8 cellular contexts compared by ENCODE assay signal in genomic region chr5:134411228-134411545, GRCh38. TPM values are rescaled to one million over a fixed set of nuclear protein-coding genes. Genes with fewer than 3 reads are reported as not detected.
DNase-seq lines count a peak whose midpoint lies in the region; ATAC-seq, FAIRE-seq and TF ChIP-seq lines count a peak whose summit lies in the region.

No MANE protein-coding gene starts in this region.

- H3K27me3 Mint-ChIP-seq in activated CD4-positive, alpha-beta T cell treated with anti-CD3 and anti-CD28 coated beads, Interleukin-2, amount 10 ng/mL, durations not matched to agents 7 days and 5 days = no peaks in the 10 kb centered on the region
- no peaks in the 10 kb centered on the region for H3K27me3 Mint-ChIP-seq in activated naive CD8-positive, alpha-beta T cell treated with anti-CD3 and anti-CD28 coated beads, Interleukin-2, amount 50 U/mL, for 24 hours

- no peak for TF ChIP-seq EP300 in HepG2 (IDR thresholded peaks at IDR 0.05; ENCODE audit: low read depth in 2 of 2, low read length in 2 of 2)
- no peak for TF ChIP-seq EP300 in HepG2 (CRISPR knock-in tag; IDR thresholded peaks at IDR 0.05; ENCODE audit: borderline replicate concordance)

- intact Hi-C loops in HepG2 (cut with micrococcal nuclease; ENCODE audit: unreplicated experiment) = loop anchor here (5.0 kb wide), 2 partner anchors 39 to 166 kb away; partner anchors contain the start of gene UBE2B

- H3K9me3 ChIP-seq in HepG2 (ENCODE audit: low read length) (no peaks in the 10 kb centered on the region), thoracic aorta (no peaks in the 10 kb centered on the region)

- 2% methylated on average over 8 of the region's 9 CpGs for WGBS in HepG2 (ENCODE audit: low lambda C conversion rate)

- no peaks in the 10 kb centered on the region for H3K36me3 Mint-ChIP-seq in activated CD4-positive, alpha-beta T cell treated with anti-CD3 and anti-CD28 coated beads, Interleukin-2, amount 10 ng/mL, durations not matched to agents 7 days and 5 days (ENCODE audit: low read depth)
- H3K36me3 Mint-ChIP-seq in activated naive CD8-positive, alpha-beta T cell treated with anti-CD3 and anti-CD28 coated beads, Interleukin-2, amount 50 U/mL, for 24 hours (ENCODE audit: low read depth) = peaks cover 5% of the 10 kb centered on the region

- no peaks in the 10 kb centered on the region for H3K9me3 Mint-ChIP-seq in activated CD4-positive, alpha-beta T cell treated with anti-CD3 and anti-CD28 coated beads, Interleukin-2, amount 10 ng/mL, durations not matched to agents 7 days and 5 days
- H3K9me3 Mint-ChIP-seq in activated naive CD8-positive, alpha-beta T cell treated with anti-CD3 and anti-CD28 coated beads, Interleukin-2, amount 50 U/mL, for 24 hours = no peaks in the 10 kb centered on the region

- in situ Hi-C loops in HepG2 (cut with HindIII; ENCODE audit: extremely low pct_ligation_motif_present, low pct_unique_long_range_greater_than_20kb) = loop anchor here (5.0 kb wide), 1 partner anchor 101 kb away; no protein-coding TSS in a partner anchor

- ATAC-seq in activated naive CD8-positive, alpha-beta T cell treated with anti-CD3 and anti-CD28 coated beads, Interleukin-2, amount 50 U/mL, for 24 hours = no peak
- ATAC-seq in HepG2 = no peak
- no peak for ATAC-seq in thoracic aorta (ENCODE audit: insufficient number of reproducible peaks, low FRiP score, low read depth)
- no peak for ATAC-seq in GM21717 (IDR thresholded peaks at IDR 0.05; ENCODE audit: unreplicated experiment)

- H3K9ac ChIP-seq in HepG2 (ENCODE audit: insufficient read depth, low read depth, low read length) = peak overlapping the region; percentile 78

- peak overlapping the region; percentile 95 for H3K4me3 Mint-ChIP-seq in activated CD4-positive, alpha-beta T cell treated with anti-CD3 and anti-CD28 coated beads, Interleukin-2, amount 10 ng/mL, durations not matched to agents 7 days and 5 days
- peak overlapping the region; percentile 95 for H3K4me3 Mint-ChIP-seq in activated naive CD8-positive, alpha-beta T cell treated with anti-CD3 and anti-CD28 coated beads, Interleukin-2, amount 50 U/mL, for 24 hours

- DNase-seq in activated CD4-positive, alpha-beta T cell treated with anti-CD3 and anti-CD28 coated beads, Interleukin-2, amount 10 ng/mL, durations not matched to agents 7 days and 5 days = no peak
- DNase-seq in activated CD4-positive, alpha-beta T cell treated with anti-CD3 and anti-CD28 coated beads, Interleukin-2, amount 50 U/mL, for 1 hour = no peak
- no peak for DNase-seq in activated naive CD8-positive, alpha-beta T cell treated with anti-CD3 and anti-CD28 coated beads, Interleukin-2, amount 50 U/mL, for 24 hours
- DNase-seq in HepG2 (ENCODE audit: low spot score) = no peak
- no peak for DNase-seq in thoracic aorta (ENCODE audit: low spot score)
- DNase-seq in anterior cingulate cortex (lab: John Stamatoyannopoulos, UW) = no peak
- no peak for DNase-seq in NCI-H1092 (lab: John Stamatoyannopoulos, UW)

- H3K27me3 ChIP-seq in HepG2 (ENCODE audit: control insufficient read depth in 1 of 2, insufficient read depth in 2 of 2, low read length in 2 of 2) = no peaks in the 10 kb centered on the region; a peak in 1 of 5 replicates
- H3K27me3 ChIP-seq in thoracic aorta (replicated peaks; ENCODE audit: insufficient read depth) = no peaks in the 10 kb centered on the region

- FAIRE-seq in HepG2 (lab: Jason Lieb, UNC) = no peak

- TF ChIP-seq CTCF in HepG2 (CRISPR knock-in tag; IDR thresholded peaks at IDR 0.05) = no peak
- no peak for TF ChIP-seq CTCF in thoracic aorta (IDR thresholded peaks at IDR 0.05)

- peaks cover 26% of the 10 kb centered on the region for H3K79me2 ChIP-seq in HepG2 (ENCODE audit: insufficient read depth, low read length)

- POLR2A ChIA-PET in activated CD4-positive, alpha-beta T cell treated with anti-CD3 and anti-CD28 coated beads, Interleukin-2, amount 10 ng/mL, durations not matched to agents 7 days and 5 days (lab: Charles Lee) = interaction anchor here (0.6 to 1.4 kb wide), 5 partner anchors 70 to 797 kb away, joined by 3 to 4 read pairs (median 3); no protein-coding TSS in a partner anchor
- POLR2A ChIA-PET in HepG2 (lab: Yijun Ruan, JAX) = interaction anchor here (0.9 to 8.7 kb wide), 11 partner anchors 15 to 186 kb away, joined by 3 to 127 read pairs (median 5); partner anchors contain the start of genes JADE2 and PPP2CA

- TSS peak; percentile 69 for BruUV-seq in HepG2 (replicated peaks; lab: Mats Ljungman, UMichigan)

- H3K27ac ChIP-seq in HepG2 (ENCODE audit: extremely low read length, insufficient read depth, low read length) = peak overlapping the region; percentile 96
- H3K27ac ChIP-seq in thoracic aorta = peak overlapping the region in 1 of 2 donors; percentile 67

- peaks cover 0 to 1% of the 10 kb centered on the region in 2 experiments; a peak in 3 of 5 replicates for H3K36me3 ChIP-seq in HepG2 (replicated peaks in 1 of 2; ENCODE audit: control insufficient read depth in 1 of 2, insufficient read depth in 2 of 2, low read length in 2 of 2)
- peaks cover 6% of the 10 kb centered on the region for H3K36me3 ChIP-seq in thoracic aorta

- H3K4me1 Mint-ChIP-seq in activated CD4-positive, alpha-beta T cell treated with anti-CD3 and anti-CD28 coated beads, Interleukin-2, amount 10 ng/mL, durations not matched to agents 7 days and 5 days = peaks cover 41% of the 10 kb centered on the region
- peaks cover 44% of the 10 kb centered on the region for H3K4me1 Mint-ChIP-seq in activated naive CD8-positive, alpha-beta T cell treated with anti-CD3 and anti-CD28 coated beads, Interleukin-2, amount 50 U/mL, for 24 hours

- peak overlapping the region; percentile 95 for H3K27ac Mint-ChIP-seq in activated CD4-positive, alpha-beta T cell treated with anti-CD3 and anti-CD28 coated beads, Interleukin-2, amount 10 ng/mL, durations not matched to agents 7 days and 5 days
- H3K27ac Mint-ChIP-seq in activated naive CD8-positive, alpha-beta T cell treated with anti-CD3 and anti-CD28 coated beads, Interleukin-2, amount 50 U/mL, for 24 hours = peak overlapping the region; percentile 87

- no peak for TF ChIP-seq POLR2A in HepG2 (IDR thresholded peaks at IDR 0.05; ENCODE audit: insufficient read depth in 1 of 2, low read depth in 2 of 2, low read length in 2 of 2)

- H3K4me3 ChIP-seq in HepG2 (replicated peaks in 1 of 3; ENCODE audit: insufficient read depth in 1 of 3, low read depth in 2 of 3, low read length in 3 of 3) (peak overlapping the region; percentile 90 to 95 (median 94)), thoracic aorta (peak overlapping the region; percentile 91)

- H2AFZ ChIP-seq in HepG2 (ENCODE audit: low read length) = no peak overlapping the region

- no peak for TF ChIP-seq RAD21 in HepG2 (CRISPR knock-in tag; IDR thresholded peaks at IDR 0.05)

- peak overlapping the region; percentile 83 for H3K4me2 ChIP-seq in HepG2 (ENCODE audit: low read depth, low read length)

- no peaks in the 10 kb centered on the region for H4K20me1 ChIP-seq in HepG2 (ENCODE audit: insufficient read depth, low read length)

- H3K4me1 ChIP-seq in HepG2 (ENCODE audit: insufficient read depth, low read length) (peaks cover 58% of the 10 kb centered on the region), thoracic aorta (ENCODE audit: control insufficient read depth in 1 of 2, low read depth in 2 of 2) (peaks cover 9 to 23% of the 10 kb centered on the region in 2 donors)

- CTCF ChIA-PET in activated CD4-positive, alpha-beta T cell treated with anti-CD3 and anti-CD28 coated beads, Interleukin-2, amount 10 ng/mL, durations not matched to agents 7 days and 5 days (lab: Charles Lee) = interaction anchor here (0.6 to 2.0 kb wide), 24 partner anchors 9 to 493 kb away, joined by 3 to 14 read pairs (median 4); partner anchors contain the start of genes PCBD2 and SKP1
- CTCF ChIA-PET in HepG2 (lab: Yijun Ruan, JAX; ENCODE audit: low intra/inter-chr PET ratio, low total read pairs) = interaction anchor here (1.5 to 2.1 kb wide), 2 partner anchors 101 to 166 kb away, joined by 11 to 12 read pairs; no protein-coding TSS in a partner anchor

RNA-seq across cellular contexts. Expression of gene CDKN2AIPNL, which starts 0.5 kb away (rescaled TPM):
- total RNA-seq in activated CD4-positive, alpha-beta T cell treated with anti-CD3 and anti-CD28 coated beads, Interleukin-2, amount 10 ng/mL, durations not matched to agents 7 days and 5 days = 10 to 100 TPM; 24.1 to 27.6 TPM
- 46.5 and 51.2 TPM in 2 replicates for total RNA-seq in HepG2 (2016; rRNA removed; fragmentation: Illumina TruSeq; extraction: Trizol)
- 43.9 and 45.2 TPM in 2 replicates for total RNA-seq in HepG2 (2016; cell fraction: cytosol; rRNA removed; fragmentation: Illumina TruSeq; extraction: Trizol; ENCODE audit: low read depth)
- 51.0 and 57.6 TPM in 2 replicates for total RNA-seq in HepG2 (2016; cell fraction: insoluble cytoplasmic fraction; rRNA removed; fragmentation: Illumina TruSeq; extraction: Trizol)
- total RNA-seq in HepG2 (2016; cell fraction: membrane; rRNA removed; fragmentation: Illumina TruSeq; extraction: Trizol) = 82.5 and 85.3 TPM in 2 replicates
- 16.1 and 18.5 TPM in 2 replicates for total RNA-seq in HepG2 (2016; cell fraction: nucleus; rRNA removed; fragmentation: Illumina TruSeq; extraction: Trizol)
- 13.5 and 17.4 TPM in 2 replicates for polyA plus RNA-seq in HepG2 (2011; rRNA removed)
- polyA plus RNA-seq in HepG2 (2011; cell fraction: cytosol; rRNA removed) = 15.3 and 17.9 TPM in 2 replicates
- 3.4 and 4.0 TPM in 2 replicates for polyA plus RNA-seq in HepG2 (2011; cell fraction: nucleus; rRNA removed)
- 16.4 and 22.9 TPM in 2 replicates for polyA plus RNA-seq in HepG2 (2012)
- 45.6 and 53.1 TPM in 2 replicates for polyA plus RNA-seq in HepG2 (2016; cell fraction: cytosol; fragmentation: Illumina TruSeq; extraction: Trizol; ENCODE audit: low read depth)
- 52.5 and 57.0 TPM in 2 replicates for polyA plus RNA-seq in HepG2 (2016; cell fraction: insoluble cytoplasmic fraction; fragmentation: Illumina TruSeq; extraction: Trizol; ENCODE audit: low read depth)
- polyA plus RNA-seq in HepG2 (2016; cell fraction: membrane; fragmentation: Illumina TruSeq; extraction: Trizol; ENCODE audit: low read depth) = 72.1 and 73.9 TPM in 2 replicates
- polyA plus RNA-seq in HepG2 (2016; cell fraction: nucleus; fragmentation: Illumina TruSeq; extraction: Trizol; ENCODE audit: insufficient read depth, low read depth) = 25.5 and 28.1 TPM in 2 replicates
- 7.8 TPM in 2 replicates for polyA minus RNA-seq in HepG2 (2011; rRNA and poly(A)+ RNA removed; ENCODE audit: low replicate concordance)
- polyA minus RNA-seq in HepG2 (2011; cell fraction: cytosol; rRNA and poly(A)+ RNA removed) = 5.6 and 10.3 TPM in 2 replicates
- polyA minus RNA-seq in HepG2 (2011; cell fraction: nucleus; rRNA and poly(A)+ RNA removed) = 5.3 and 6.8 TPM in 2 replicates
- total RNA-seq in thoracic aorta = 10 to 100 TPM in 1 of 2 donors, 1 to 10 TPM in 1; 5.1 to 15.8 TPM

RNA-seq across cellular contexts. Expression of gene UBE2B, which starts 39.8 kb away (rescaled TPM):
- total RNA-seq in activated CD4-positive, alpha-beta T cell treated with anti-CD3 and anti-CD28 coated beads, Interleukin-2, amount 10 ng/mL, durations not matched to agents 7 days and 5 days = 10 to 100 TPM; 79.2 to 87.4 TPM
- total RNA-seq in HepG2 (2016; rRNA removed; fragmentation: Illumina TruSeq; extraction: Trizol) (25.2 and 56.7 TPM in 2 replicates), thoracic aorta (10 to 100 TPM; 21.1 to 82.1 TPM)
- 16.1 and 17.6 TPM in 2 replicates for total RNA-seq in HepG2 (2016; cell fraction: cytosol; rRNA removed; fragmentation: Illumina TruSeq; extraction: Trizol; ENCODE audit: low read depth)
- total RNA-seq in HepG2 (2016; cell fraction: insoluble cytoplasmic fraction; rRNA removed; fragmentation: Illumina TruSeq; extraction: Trizol) = 29.1 and 44.6 TPM in 2 replicates
- 26.0 and 31.6 TPM in 2 replicates for total RNA-seq in HepG2 (2016; cell fraction: membrane; rRNA removed; fragmentation: Illumina TruSeq; extraction: Trizol)
- 26.2 and 31.7 TPM in 2 replicates for total RNA-seq in HepG2 (2016; cell fraction: nucleus; rRNA removed; fragmentation: Illumina TruSeq; extraction: Trizol)
- polyA plus RNA-seq in HepG2 (2011; rRNA removed) = 35.1 and 56.0 TPM in 2 replicates
- 18.5 and 31.0 TPM in 2 replicates for polyA plus RNA-seq in HepG2 (2011; cell fraction: cytosol; rRNA removed)
- 12.3 and 14.0 TPM in 2 replicates for polyA plus RNA-seq in HepG2 (2011; cell fraction: nucleus; rRNA removed)
- polyA plus RNA-seq in HepG2 (2012) = 85.2 and 106 TPM in 2 replicates
- polyA plus RNA-seq in HepG2 (2016; cell fraction: cytosol; fragmentation: Illumina TruSeq; extraction: Trizol; ENCODE audit: low read depth) = 101 and 112 TPM in 2 replicates
- polyA plus RNA-seq in HepG2 (2016; cell fraction: insoluble cytoplasmic fraction; fragmentation: Illumina TruSeq; extraction: Trizol; ENCODE audit: low read depth) = 182 and 192 TPM in 2 replicates
- polyA plus RNA-seq in HepG2 (2016; cell fraction: membrane; fragmentation: Illumina TruSeq; extraction: Trizol; ENCODE audit: low read depth) = 120 and 123 TPM in 2 replicates
- 90.3 and 94.9 TPM in 2 replicates for polyA plus RNA-seq in HepG2 (2016; cell fraction: nucleus; fragmentation: Illumina TruSeq; extraction: Trizol; ENCODE audit: insufficient read depth, low read depth)
- 10.4 and 11.4 TPM in 2 replicates for polyA minus RNA-seq in HepG2 (2011; rRNA and poly(A)+ RNA removed; ENCODE audit: low replicate concordance)
- polyA minus RNA-seq in HepG2 (2011; cell fraction: cytosol; rRNA and poly(A)+ RNA removed) = 32.0 and 33.5 TPM in 2 replicates
- 29.6 and 45.0 TPM in 2 replicates for polyA minus RNA-seq in HepG2 (2011; cell fraction: nucleus; rRNA and poly(A)+ RNA removed)

RNA-seq across cellular contexts. Expression of gene CDKL3, which starts 44.2 kb away (rescaled TPM):
- 1 to 10 TPM in 1 of 2 experiments, under 1 TPM in 1; 0.60 to 1.6 TPM for total RNA-seq in activated CD4-positive, alpha-beta T cell treated with anti-CD3 and anti-CD28 coated beads, Interleukin-2, amount 10 ng/mL, durations not matched to agents 7 days and 5 days
- total RNA-seq in HepG2 (2016; rRNA removed; fragmentation: Illumina TruSeq; extraction: Trizol) (2.2 and 4.5 TPM in 2 replicates), thoracic aorta (1 to 10 TPM in 1 of 2 donors, not detected in 1; 8.3 TPM)
- 1.3 and 3.9 TPM in 2 replicates for total RNA-seq in HepG2 (2016; cell fraction: cytosol; rRNA removed; fragmentation: Illumina TruSeq; extraction: Trizol; ENCODE audit: low read depth)
- total RNA-seq in HepG2 (2016; cell fraction: insoluble cytoplasmic fraction; rRNA removed; fragmentation: Illumina TruSeq; extraction: Trizol) = 2.9 and 3.7 TPM in 2 replicates
- 2.3 and 4.5 TPM in 2 replicates for total RNA-seq in HepG2 (2016; cell fraction: membrane; rRNA removed; fragmentation: Illumina TruSeq; extraction: Trizol)
- 0.68 and 1.2 TPM in 2 replicates for total RNA-seq in HepG2 (2016; cell fraction: nucleus; rRNA removed; fragmentation: Illumina TruSeq; extraction: Trizol)
- polyA plus RNA-seq in HepG2 (2011; rRNA removed) = 4.1 and 4.3 TPM in 2 replicates
- polyA plus RNA-seq in HepG2 (2011; cell fraction: cytosol; rRNA removed) = 0.63 and 1.5 TPM in 2 replicates
- polyA plus RNA-seq in HepG2 (2011; cell fraction: nucleus; rRNA removed) = 1.3 and 1.7 TPM in 2 replicates
- polyA plus RNA-seq in HepG2 (2012) = 3.8 and 7.8 TPM in 2 replicates
- polyA plus RNA-seq in HepG2 (2016; cell fraction: cytosol; fragmentation: Illumina TruSeq; extraction: Trizol; ENCODE audit: low read depth) = 1.5 and 1.6 TPM in 2 replicates
- 2.5 and 2.9 TPM in 2 replicates for polyA plus RNA-seq in HepG2 (2016; cell fraction: insoluble cytoplasmic fraction; fragmentation: Illumina TruSeq; extraction: Trizol; ENCODE audit: low read depth)
- 1.9 and 2.0 TPM in 2 replicates for polyA plus RNA-seq in HepG2 (2016; cell fraction: membrane; fragmentation: Illumina TruSeq; extraction: Trizol; ENCODE audit: low read depth)
- 1.5 and 3.4 TPM in 2 replicates for polyA plus RNA-seq in HepG2 (2016; cell fraction: nucleus; fragmentation: Illumina TruSeq; extraction: Trizol; ENCODE audit: insufficient read depth, low read depth)
- 0.58 TPM in 1 of 2 replicates, not detected in the other for polyA minus RNA-seq in HepG2 (2011; rRNA and poly(A)+ RNA removed; ENCODE audit: low replicate concordance)
- polyA minus RNA-seq in HepG2 (2011; cell fraction: cytosol; rRNA and poly(A)+ RNA removed) = 1.1 TPM in 1 of 2 replicates, not detected in the other
- polyA minus RNA-seq in HepG2 (2011; cell fraction: nucleus; rRNA and poly(A)+ RNA removed) = 0.90 TPM in 1 of 2 replicates, not detected in the other
